In the genomic region with DNA sequence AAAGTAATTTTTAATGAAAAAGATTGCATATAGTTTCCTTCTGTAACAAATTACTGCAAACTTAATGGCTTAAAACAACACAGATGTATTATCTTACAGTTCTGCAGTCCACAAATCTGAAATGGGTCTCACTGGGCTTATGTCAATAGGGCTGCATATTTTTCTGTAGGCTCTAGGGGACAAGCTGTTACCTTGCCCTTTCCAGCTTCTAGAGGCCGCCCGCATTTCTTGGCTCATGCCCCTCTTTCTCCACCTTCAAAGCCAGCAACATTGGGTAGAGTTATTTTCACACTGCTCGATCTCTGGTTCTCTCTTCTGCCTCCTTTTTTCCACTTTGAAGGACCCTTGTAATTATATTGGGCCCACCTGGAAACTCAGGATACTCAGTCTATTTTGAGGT, we compare ENCODE assay signal across 24 cellular contexts.
"Had no signal": no experiment of that assay in that cellular context is flagged by ENCODE, and none has a peak within 500 bp of the region (broad histone marks: within the 10 kb centered on the region; RNA-seq: fewer than 3 reads in every experiment).

No MANE protein-coding gene starts in this region.

- H3K4me3 ChIP-seq: pancreas, prostate gland, right lobe of liver, sigmoid colon, stomach, thoracic aorta, thyroid gland, tibial nerve, upper lobe of left lung, vagina had no signal

- H3K27ac ChIP-seq: neutrophil, pancreas, prostate gland, right lobe of liver, sigmoid colon, stomach, thoracic aorta, thyroid gland, tibial nerve, upper lobe of left lung, vagina had no signal

- H3K9me3 ChIP-seq: neutrophil, pancreas, prostate gland, right lobe of liver, sigmoid colon, stomach, thoracic aorta, thyroid gland, tibial nerve, upper lobe of left lung, vagina had no signal

- ATAC-seq: natural killer cell; pancreas; right lobe of liver; stimulated activated effector memory CD8-positive, alpha-beta T cell treated with anti-CD3 and anti-CD28 coated beads, Interleukin-12 subunit alpha, Interleukin-12 subunit beta, amount 100 ng/mL, for 72 hours; stimulated activated naive B cell treated with anti-CD40 and anti-IgM and Interleukin-4, amounts not matched to agents 10 μg/mL and 1 μg/mL and 100 μg/mL, for 72 hours had no signal

- H3K4me1 ChIP-seq: pancreas, prostate gland, right lobe of liver, sigmoid colon, stomach, thyroid gland, tibial nerve, upper lobe of left lung, vagina had no signal

- H3K27me3 ChIP-seq: neutrophil, pancreas, right lobe of liver, sigmoid colon, stomach, thyroid gland, tibial nerve, upper lobe of left lung, vagina had no signal

- DNase-seq: natural killer cell; nucleus accumbens; pancreas; retina; right cardiac atrium; right lobe of liver; sigmoid colon; small intestine; stimulated activated CD4-positive, alpha-beta T cell treated with anti-CD3 and anti-CD28 coated beads, Interleukin-15, amount 100 ng/mL, for 24 hours; stimulated activated CD4-positive, alpha-beta T cell treated with anti-CD3 and anti-CD28 coated beads, Interleukin-2, amount 100 ng/mL, for 24 hours; stimulated activated CD4-positive, alpha-beta T cell treated with anti-CD3 and anti-CD28 coated beads, Interleukin-2, amount 100 ng/mL, for 48 hours; stimulated activated CD4-positive, alpha-beta T cell treated with anti-CD3 and anti-CD28 coated beads, Interleukin-4, amount 100 ng/mL, for 24 hours; stimulated activated naive B cell treated with anti-CD40 and anti-IgM and Interleukin-4, amounts not matched to agents 10 μg/mL and 1 μg/mL and 100 μg/mL, for 72 hours; stimulated activated naive CD4-positive, alpha-beta T cell treated with Interleukin-2 at 50 U/mL for 16 hours; stomach; thyroid gland; trophoblast cell; upper lobe of left lung had no signal
